2 cellular contexts compared by ENCODE assay signal in genomic region chr17:81120149-81120484, GRCh38.
TF ChIP-seq lines count a peak whose summit lies in the region.

No MANE protein-coding gene starts in this region.

TF ChIP-seq in HepG2, 621 proteins besides CTCF, POLR2A, EP300 and RAD21:
- TF ChIP-seq AGO1 (IDR thresholded peaks at IDR 0.05; ENCODE audit: low read depth, low read length, poor library complexity, severe bottlenecking) (peak; percentile 8), ZNF530 (CRISPR knock-in tag; IDR thresholded peaks at IDR 0.05; ENCODE audit: low read depth) (no peak)
TF ChIP-seq in HepG2: peak in this region for 1.

TF ChIP-seq in K562, 482 proteins besides CTCF, POLR2A, EP300 and RAD21:
- TF ChIP-seq U2AF1 (optimal IDR thresholded peaks at IDR 0.05; ENCODE audit: low read depth, low read length) (no peak), ZNF354B (CRISPR knock-in tag; IDR thresholded peaks at IDR 0.05) (no peak), ZNF695 (CRISPR knock-in tag; IDR thresholded peaks at IDR 0.05) (no peak), NFIC (IDR thresholded peaks at IDR 0.05) (peak; percentile 39; the same call in 1 of the 2 replicates), ZNF707 (CRISPR knock-in tag; conservative IDR thresholded peaks at IDR 0.05) (no peak), ZKSCAN3 (CRISPR knock-in tag; IDR thresholded peaks at IDR 0.05) (no peak), ZNF766 (CRISPR knock-in tag; conservative IDR thresholded peaks at IDR 0.05) (no peak), STAT5B (CRISPR knock-in tag; IDR thresholded peaks at IDR 0.05) (no peak), PTBP1 (IDR thresholded peaks at IDR 0.05; ENCODE audit: low read depth, low read length) (no peak), PHB (CRISPR knock-in tag; IDR thresholded peaks at IDR 0.05) (no peak), SMARCA4 (IDR thresholded peaks at IDR 0.05) (no peak), DNMT1 (IDR thresholded peaks at IDR 0.05) (no peak), NR2F6 (CRISPR knock-in tag; IDR thresholded peaks at IDR 0.05) (no peak), ZNF263 (CRISPR knock-in tag; IDR thresholded peaks at IDR 0.05; ENCODE audit: borderline replicate concordance) (no peak), TAL1 (IDR thresholded peaks at IDR 0.05) (no peak), ZBTB33 (CRISPR knock-in tag; IDR thresholded peaks at IDR 0.05) (peak; percentile 96), KAT7 (CRISPR knock-in tag; IDR thresholded peaks at IDR 0.05; ENCODE audit: borderline replicate concordance) (0 out of 2 replicates have a peak, but pooled peaks have one; percentile 54), ZNF324 (CRISPR knock-in tag; IDR thresholded peaks at IDR 0.05) (no peak), TBP (optimal IDR thresholded peaks at IDR 0.05; ENCODE audit: low read depth, low read length) (no peak), HCFC1 (IDR thresholded peaks at IDR 0.05; ENCODE audit: low read depth, low read length) (no peak), ZBTB7A (IDR thresholded peaks at IDR 0.05; ENCODE audit: borderline replicate concordance, control insufficient read depth, low read depth, low read length) (peak; percentile 27; the same call in 1 of the 2 replicates), ELF1 (tag; IDR thresholded peaks at IDR 0.05) (peak; percentile 26), ZNF253 (CRISPR knock-in tag; conservative IDR thresholded peaks at IDR 0.05) (no peak), CHCHD3 (CRISPR knock-in tag; IDR thresholded peaks at IDR 0.05) (no peak), CBX5 (IDR thresholded peaks at IDR 0.05; ENCODE audit: borderline replicate concordance, low read depth) (no peak), ZNF282 (CRISPR knock-in tag; IDR thresholded peaks at IDR 0.05) (0 out of 2 replicates have a peak, but pooled peaks have one; percentile 26), ARID3B (CRISPR knock-in tag; IDR thresholded peaks at IDR 0.05; ENCODE audit: borderline replicate concordance) (no peak), CREBBP (IDR thresholded peaks at IDR 0.05; ENCODE audit: low read depth, low read length) (no peak), HMGXB4 (CRISPR knock-in tag; IDR thresholded peaks at IDR 0.05) (no peak), CHD4 (IDR thresholded peaks at IDR 0.05; ENCODE audit: insufficient read depth, insufficient replicate concordance, low read depth, low read length, poor library complexity, severe bottlenecking) (peak; percentile 43), ZNF274 (IDR thresholded peaks at IDR 0.05; ENCODE audit: borderline replicate concordance, low read depth, low read length) (no peak), NCOA1 (IDR thresholded peaks at IDR 0.05; ENCODE audit: low read depth) (no peak), RBFOX2 (IDR thresholded peaks at IDR 0.05; ENCODE audit: low read depth, low read length) (peak; percentile 60; the same call in 1 of the 2 replicates), GATAD2A (IDR thresholded peaks at IDR 0.05) (0 out of 2 replicates have a peak, but pooled peaks have one; percentile 38), ZNF655 (CRISPR knock-in tag; IDR thresholded peaks at IDR 0.05) (no peak), FOXO4 (CRISPR knock-in tag; IDR thresholded peaks at IDR 0.05) (no peak), ZNF449 (CRISPR knock-in tag; IDR thresholded peaks at IDR 0.05) (no peak), CBX8 (IDR thresholded peaks at IDR 0.05; ENCODE audit: borderline replicate concordance, extremely low read depth, low read depth, low read length, poor library complexity, severe bottlenecking) (no peak), PML (IDR thresholded peaks at IDR 0.05; ENCODE audit: low read length) (no peak), PHF20 (IDR thresholded peaks at IDR 0.05; ENCODE audit: partially characterized antibody) (no peak), GATAD2B (IDR thresholded peaks at IDR 0.05; ENCODE audit: borderline replicate concordance) (peak; percentile 18; the same call in 1 of the 2 replicates), SIN3A (IDR thresholded peaks at IDR 0.05; ENCODE audit: borderline replicate concordance in 2 of 2, control insufficient read depth in 1 of 2, low read depth in 2 of 2, low read length in 2 of 2) (no peak), RBM39 (optimal IDR thresholded peaks at IDR 0.05; ENCODE audit: low read depth, low read length) (no peak), AFF4 (CRISPR knock-in tag; IDR thresholded peaks at IDR 0.05) (0 out of 2 replicates have a peak, but pooled peaks have one; percentile 23), BRF1 (IDR thresholded peaks at IDR 0.05; ENCODE audit: borderline replicate concordance, extremely low read depth, insufficient read length) (no peak), SRSF9 (IDR thresholded peaks at IDR 0.05; ENCODE audit: borderline replicate concordance, low read depth, low read length) (no peak), RNF2 (IDR thresholded peaks at IDR 0.05) (no peak), ZNF551 (CRISPR knock-in tag; IDR thresholded peaks at IDR 0.05) (no peak)
